ENCODE assay signal across 37 cellular contexts in genomic region chr3:17456650-17457049, GRCh38.
DNase-seq lines count a peak whose midpoint lies in the region; ATAC-seq, FAIRE-seq and TF ChIP-seq lines count a peak whose summit lies in the region.
"Had no signal": no experiment of that assay in that cellular context is flagged by ENCODE, and none has a peak within 500 bp of the region (broad histone marks: within the 10 kb centered on the region; RNA-seq: fewer than 3 reads in every experiment).

No MANE protein-coding gene starts in this region.

- no peaks in the 10 kb centered on the region for H3K79me2 ChIP-seq in SK-N-SH (ENCODE audit: insufficient read depth)

- H3K4me1 Mint-ChIP-seq in activated CD4-positive, alpha-beta memory T cell treated with anti-CD3 and anti-CD28 coated beads, Interleukin-2, amount 10 ng/mL, durations not matched to agents 7 days and 5 days: no peaks in the 10 kb centered on the region

- no peak overlapping the region for H3K4me3 ChIP-seq in SK-N-SH (ENCODE audit: low read depth in 2 of 2, low read length in 1 of 2)
- H3K4me3 ChIP-seq in mucosa of descending colon: no peak overlapping the region
- H3K4me3 ChIP-seq: A549; BLaER1; BLaER1 treated with 17β-estradiol and CSF1 and Interleukin-3, amounts not matched to agents 10 nM and 100 nM had no signal

- no peaks in the 10 kb centered on the region for H3F3A ChIP-seq in SK-N-SH (replicated peaks; ENCODE audit: insufficient read depth)

- no peak overlapping the region for H3K4me2 ChIP-seq in SK-N-SH
- H3K4me2 ChIP-seq: A549; BLaER1; BLaER1 treated with 17β-estradiol and CSF1 and Interleukin-3, amounts not matched to agents 10 nM and 100 nM had no signal

- POLR2A ChIA-PET in SK-N-SH (lab: Yijun Ruan, JAX): no interaction called here
- POLR2A ChIA-PET in activated CD4-positive, alpha-beta memory T cell treated with anti-CD3 and anti-CD28 coated beads, Interleukin-2, amount 10 ng/mL, durations not matched to agents 7 days and 5 days (lab: Charles Lee): no interaction called here

- no peak for TF ChIP-seq CTCF in SK-N-SH (IDR thresholded peaks at IDR 0.05)
- TF ChIP-seq CTCF in mucosa of descending colon (IDR thresholded peaks at IDR 0.05): no peak

- H3K9me3 ChIP-seq in SK-N-SH (no peaks in the 10 kb centered on the region; the same call in 1 of the 2 replicates), mucosa of descending colon (no peaks in the 10 kb centered on the region)
- H3K9me3 ChIP-seq: A549, BE2C, Caco-2 had no signal

- H2AFZ ChIP-seq in SK-N-SH (ENCODE audit: low read depth): no peak overlapping the region

- peak; percentile 58 for FAIRE-seq in colon (lab: Jason Lieb, UNC)
- FAIRE-seq: A204.1, D721Med had no signal

- DNase-seq in SK-N-SH (no peak), left colon (no peak), mucosa of descending colon (no peak)
- no peak for DNase-seq in stimulated activated naive CD4-positive, alpha-beta T cell (lab: John Stamatoyannopoulos, UW)
- no peak for DNase-seq in activated CD4-positive, alpha-beta memory T cell treated with anti-CD3 and anti-CD28 coated beads, Interleukin-2, amount 10 ng/mL, durations not matched to agents 7 days and 5 days
- DNase-seq: 8988T; ACHN; AML-193; BE2C; C1 segment of cervical spinal cord; Caco-2; Calu3; CD4-positive, alpha-beta memory T cell; CD4-positive, alpha-beta T cell; CD4-positive, CD25-positive, alpha-beta regulatory T cell; CD8-positive, alpha-beta memory T cell; CD8-positive, alpha-beta T cell; COR-L47; DMS 273 treated with DMSO at 0.1 percent for 48 hours; DMS153; DMS53; DMS79; DMS79 treated with DMSO at 0.1 percent for 48 hours; DND-41; EL had no signal

- H4K20me1 ChIP-seq in SK-N-SH (ENCODE audit: insufficient read depth): no peaks in the 10 kb centered on the region
- H4K20me1 ChIP-seq: BLaER1; BLaER1 treated with 17β-estradiol and CSF1 and Interleukin-3, amounts not matched to agents 10 nM and 100 nM had no signal

- H3K27ac Mint-ChIP-seq in activated CD4-positive, alpha-beta memory T cell treated with anti-CD3 and anti-CD28 coated beads, Interleukin-2, amount 10 ng/mL, durations not matched to agents 7 days and 5 days: no peak overlapping the region
- H3K27ac Mint-ChIP-seq: B cell; CD14-positive monocyte; CD4-positive, alpha-beta memory T cell; CD4-positive, alpha-beta T cell; CD4-positive, CD25-positive, alpha-beta regulatory T cell; CD8-positive, alpha-beta memory T cell; CD8-positive, alpha-beta T cell had no signal

- ATAC-seq in SK-N-SH treated with all-trans-retinoic acid at 6 μM for 48 hours (no peak), left colon (peak; percentile 70), mucosa of descending colon (peak; percentile 50), GM18519 (IDR thresholded peaks at IDR 0.05; ENCODE audit: low FRiP score, unreplicated experiment) (no peak)
- ATAC-seq: A549; CD8-positive, alpha-beta T cell had no signal

- H3K4me1 ChIP-seq in SK-N-SH (ENCODE audit: control insufficient read depth in 1 of 2, insufficient read depth in 2 of 2, low read depth in 1 of 2, low read length in 1 of 2): no peaks in the 10 kb centered on the region
- H3K4me1 ChIP-seq in mucosa of descending colon (ENCODE audit: low read depth): no peaks in the 10 kb centered on the region
- H3K4me1 ChIP-seq: BE2C, BLaER1, Caco-2 had no signal

- intact Hi-C loops in left colon (cut with DNase I, micrococcal nuclease): no loop called here
- intact Hi-C loops in mucosa of descending colon (cut with DNase I, micrococcal nuclease): no loop called here

- TF ChIP-seq EP300 in SK-N-SH (IDR thresholded peaks at IDR 0.05; ENCODE audit: borderline replicate concordance in 1 of 2, low read depth in 1 of 2, low read length in 1 of 2): no peak

- no peak for TF ChIP-seq RAD21 in SK-N-SH (IDR thresholded peaks at IDR 0.05; ENCODE audit: low read length)

- no peaks in the 10 kb centered on the region for H3K9me3 Mint-ChIP-seq in activated CD4-positive, alpha-beta memory T cell treated with anti-CD3 and anti-CD28 coated beads, Interleukin-2, amount 10 ng/mL, durations not matched to agents 7 days and 5 days
- H3K9me3 Mint-ChIP-seq: CD4-positive, alpha-beta memory T cell had no signal

- H3K36me3 ChIP-seq in SK-N-SH (replicated peaks in 1 of 2; ENCODE audit: control insufficient read depth in 1 of 2, insufficient read depth in 2 of 2, low read length in 1 of 2): no peaks in the 10 kb centered on the region
- no peaks in the 10 kb centered on the region for H3K36me3 ChIP-seq in mucosa of descending colon (ENCODE audit: low read depth)
- H3K36me3 ChIP-seq: BE2C had no signal

- H3K9me2 ChIP-seq in SK-N-SH: no peaks in the 10 kb centered on the region

- no peak overlapping the region for H3K4me3 Mint-ChIP-seq in activated CD4-positive, alpha-beta memory T cell treated with anti-CD3 and anti-CD28 coated beads, Interleukin-2, amount 10 ng/mL, durations not matched to agents 7 days and 5 days
- H3K4me3 Mint-ChIP-seq: B cell; CD14-positive monocyte; CD4-positive, alpha-beta memory T cell; CD4-positive, alpha-beta T cell; CD4-positive, CD25-positive, alpha-beta regulatory T cell; CD8-positive, alpha-beta memory T cell; CD8-positive, alpha-beta T cell had no signal

- no peaks in the 10 kb centered on the region for H3K36me3 Mint-ChIP-seq in activated CD4-positive, alpha-beta memory T cell treated with anti-CD3 and anti-CD28 coated beads, Interleukin-2, amount 10 ng/mL, durations not matched to agents 7 days and 5 days (ENCODE audit: low read depth)

- no peak overlapping the region for H3K9ac ChIP-seq in SK-N-SH
- H3K9ac ChIP-seq: BLaER1; BLaER1 treated with 17β-estradiol and CSF1 and Interleukin-3, amounts not matched to agents 10 nM and 100 nM had no signal

- H3K27ac ChIP-seq in SK-N-SH (ENCODE audit: low read depth in 2 of 2, low read length in 1 of 2): no peak overlapping the region
- H3K27ac ChIP-seq: 22Rv1; A549; BLaER1; BLaER1 treated with 17β-estradiol and CSF1 and Interleukin-3, amounts not matched to agents 10 nM and 100 nM; C4-2B had no signal

- no peaks in the 10 kb centered on the region for H3K27me3 ChIP-seq in SK-N-SH (ENCODE audit: insufficient read depth)
- H3K27me3 ChIP-seq: BE2C; BLaER1; BLaER1 treated with 17β-estradiol and CSF1 and Interleukin-3, amounts not matched to agents 10 nM and 100 nM had no signal

- CTCF ChIA-PET in SK-N-SH (lab: Yijun Ruan, JAX): no interaction called here
- CTCF ChIA-PET in activated CD4-positive, alpha-beta memory T cell treated with anti-CD3 and anti-CD28 coated beads, Interleukin-2, amount 10 ng/mL, durations not matched to agents 7 days and 5 days (lab: Charles Lee): no interaction called here

- 89% methylated on average over 1 of the region's 1 CpG for WGBS in SK-N-SH (ENCODE audit: low lambda C conversion rate)

- no peaks in the 10 kb centered on the region for H3K27me3 Mint-ChIP-seq in activated CD4-positive, alpha-beta memory T cell treated with anti-CD3 and anti-CD28 coated beads, Interleukin-2, amount 10 ng/mL, durations not matched to agents 7 days and 5 days
- H3K27me3 Mint-ChIP-seq: B cell; CD4-positive, alpha-beta memory T cell; CD4-positive, alpha-beta T cell; CD4-positive, CD25-positive, alpha-beta regulatory T cell; CD8-positive, alpha-beta memory T cell had no signal

TF ChIP-seq in SK-N-SH treated with all-trans-retinoic acid at 6 μM for 48 hours, 23 proteins besides CTCF, POLR2A, EP300 and RAD21:
- no peak for TF ChIP-seq ZFP30 (CRISPR knock-in tag; IDR thresholded peaks at IDR 0.05)
- peak; percentile 68 for TF ChIP-seq ZNF8 (CRISPR knock-in tag; IDR thresholded peaks at IDR 0.05)
- no peak for TF ChIP-seq ISL1 (CRISPR knock-in tag; IDR thresholded peaks at IDR 0.05)
- TF ChIP-seq SNAI2 (CRISPR knock-in tag; IDR thresholded peaks at IDR 0.05): no peak
- no peak for TF ChIP-seq ZNF70 (CRISPR knock-in tag; IDR thresholded peaks at IDR 0.05)
TF ChIP-seq in SK-N-SH treated with all-trans-retinoic acid at 6 μM for 48 hours: peak in this region for 1.

TF ChIP-seq in SK-N-SH, 30 proteins besides CTCF, POLR2A, EP300 and RAD21 (continues in another document):
- TF ChIP-seq POLR2AphosphoS5 (IDR thresholded peaks at IDR 0.05; ENCODE audit: low read depth, low read length) (no peak), REST (IDR thresholded peaks at IDR 0.05; ENCODE audit: low read depth, low read length) (no peak), ZBTB33 (IDR thresholded peaks at IDR 0.05; ENCODE audit: borderline replicate concordance, low read depth) (no peak)

Comparison
In these comparisons a context has a peak if more than half of its experiments do, and no peak if none do; other contexts are left out.
1. ATAC-seq: peak in left colon (single experiment) and mucosa of descending colon (single experiment); none in SK-N-SH treated with all-trans-retinoic acid at 6 μM for 48 hours (single experiment) and GM18519 (single experiment).